Comparison of ENCODE assay signal across 2 cellular contexts in genomic region chr10:370222-370825, GRCh38.
TF ChIP-seq lines count a peak whose summit lies in the region.

No MANE protein-coding gene starts in this region.

TF ChIP-seq in A549, 52 proteins besides CTCF, POLR2A, EP300 and RAD21 (continued from another document):
- no peak for TF ChIP-seq JUN (IDR thresholded peaks at IDR 0.05)
- TF ChIP-seq MAFK (IDR thresholded peaks at IDR 0.05; ENCODE audit: partially characterized antibody): no peak
- TF ChIP-seq NFE2L2 (conservative IDR thresholded peaks at IDR 0.05; ENCODE audit: low read length): no peak
- TF ChIP-seq REST (IDR thresholded peaks at IDR 0.05): no peak
- TF ChIP-seq SMC3 (IDR thresholded peaks at IDR 0.05): no peak
TF ChIP-seq in A549: peak in this region for 0.

TF ChIP-seq in SK-N-SH, 30 proteins besides CTCF, POLR2A, EP300 and RAD21 (continued from another document):
- TF ChIP-seq REST (IDR thresholded peaks at IDR 0.05; ENCODE audit: low read depth, low read length) (no peak), CHD2 (IDR thresholded peaks at IDR 0.05; ENCODE audit: low read length, partially characterized antibody) (no peak), JUND (IDR thresholded peaks at IDR 0.05) (peak; percentile 43; the same call in 1 of the 2 replicates), POLR2AphosphoS5 (IDR thresholded peaks at IDR 0.05; ENCODE audit: low read depth, low read length) (0 out of 2 replicates have a peak, but pooled peaks have one; percentile 8), FOSL2 (IDR thresholded peaks at IDR 0.05; ENCODE audit: borderline replicate concordance, low read depth) (peak; percentile 49; the same call in 1 of the 2 replicates), TCF12 (IDR thresholded peaks at IDR 0.05) (peak; percentile 63), USF1 (IDR thresholded peaks at IDR 0.05; ENCODE audit: borderline replicate concordance, low read depth) (no peak), ZBTB33 (IDR thresholded peaks at IDR 0.05; ENCODE audit: borderline replicate concordance, low read depth) (no peak), PBX3 (IDR thresholded peaks at IDR 0.05) (peak; percentile 59), RXRA (IDR thresholded peaks at IDR 0.05; ENCODE audit: borderline replicate concordance, low read depth) (no peak), EZH2phosphoT487 (IDR thresholded peaks at IDR 0.05; ENCODE audit: borderline replicate concordance, low read depth) (no peak), TEAD4 (IDR thresholded peaks at IDR 0.05; ENCODE audit: borderline replicate concordance, insufficient read depth) (peak; percentile 23; the same call in 1 of the 2 replicates), MAX (IDR thresholded peaks at IDR 0.05; ENCODE audit: low read depth) (no peak), NRF1 (IDR thresholded peaks at IDR 0.05; ENCODE audit: low read depth, low read length) (no peak), SIN3A (IDR thresholded peaks at IDR 0.05; ENCODE audit: borderline replicate concordance, low read depth, low read length) (no peak), SMC3 (IDR thresholded peaks at IDR 0.05; ENCODE audit: low read depth, low read length) (no peak), TAF1 (IDR thresholded peaks at IDR 0.05; ENCODE audit: borderline replicate concordance, low read depth, low read length) (no peak), GABPA (IDR thresholded peaks at IDR 0.05; ENCODE audit: low read depth) (no peak), MEF2A (IDR thresholded peaks at IDR 0.05; ENCODE audit: borderline replicate concordance, low read depth) (no peak), IRF3 (IDR thresholded peaks at IDR 0.05; ENCODE audit: low read depth, low read length) (no peak), FOXM1 (IDR thresholded peaks at IDR 0.05; ENCODE audit: low read depth) (peak; percentile 55; the same call in 1 of the 2 replicates), GATA2 (CRISPR knock-in tag; IDR thresholded peaks at IDR 0.05) (no peak), MXI1 (IDR thresholded peaks at IDR 0.05; ENCODE audit: low read depth, low read length) (no peak), USF2 (IDR thresholded peaks at IDR 0.05; ENCODE audit: borderline replicate concordance, low read depth, low read length) (no peak), YY1 (IDR thresholded peaks at IDR 0.05; ENCODE audit: low read depth) (no peak), ELF1 (IDR thresholded peaks at IDR 0.05) (no peak)
TF ChIP-seq in SK-N-SH: peak in this region for 8.
